ENCODE assay signal across 13 cellular contexts in the genomic region with DNA sequence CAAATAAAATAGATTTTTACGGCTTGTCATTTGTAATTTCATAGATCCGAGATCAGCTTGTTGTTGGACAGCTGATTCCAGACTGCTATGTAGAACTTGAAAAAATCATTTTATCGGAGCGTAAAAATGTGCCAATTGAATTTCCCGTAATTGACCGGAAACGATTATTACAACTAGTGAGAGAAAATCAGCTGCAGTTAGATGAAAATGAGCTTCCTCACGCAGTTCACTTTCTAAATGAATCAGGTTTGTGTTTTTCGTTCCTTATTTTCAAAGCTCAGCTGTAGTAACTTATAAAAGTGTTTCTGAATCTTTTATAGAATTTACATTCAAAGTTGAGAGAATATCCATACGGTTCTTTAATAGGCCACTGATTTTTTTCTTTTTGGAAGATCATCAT.
DNase-seq lines count a peak whose midpoint lies in the region; ATAC-seq and TF ChIP-seq lines count a peak whose summit lies in the region.
"Had no signal": no experiment of that assay in that cellular context is flagged by ENCODE, and none has a peak within 500 bp of the region (broad histone marks: within the 10 kb centered on the region; RNA-seq: fewer than 3 reads in every experiment).

No MANE protein-coding gene starts in this region.

- no peak overlapping the region for H3K4me3 ChIP-seq in lower lobe of right lung
- H3K4me3 ChIP-seq in endodermal cell (ENCODE audit: low read length), result no peak overlapping the region
- H3K4me3 ChIP-seq: breast epithelium had no signal

- H3K9ac ChIP-seq in endodermal cell (ENCODE audit: extremely low read depth, low read length, poor library complexity, severe bottlenecking), result no peak overlapping the region

- H3K4me1 Mint-ChIP-seq in memory B cell, result peaks cover 14% of the 10 kb centered on the region
- peaks cover 13% of the 10 kb centered on the region for H3K4me1 Mint-ChIP-seq in endodermal cell

- DNase-seq in memory B cell (ENCODE audit: low spot score in 2 of 2) (peak in 1 of 2 donors; percentile 19), lower lobe of right lung (no peak), amniotic stem cell (lab: John Stamatoyannopoulos, UW) (no peak), endodermal cell (no peak), DMS153 treated with DMSO at 0.1 percent for 48 hours (lab: John Stamatoyannopoulos, UW; ENCODE audit: unreplicated experiment) (no peak)
- DNase-seq: activated T-cell treated with anti-CD3 and anti-CD28 coated beads, Interleukin-2, amount 50 U/mL, for 48 hours; erythroblast; NCI-H1694 treated with DMSO at 0.1 percent for 48 hours; small intestine had no signal

- no peaks in the 10 kb centered on the region for H3K9me3 ChIP-seq in lower lobe of right lung
- no peaks in the 10 kb centered on the region for H3K9me3 ChIP-seq in endodermal cell (ENCODE audit: control insufficient read depth, low read length)
- H3K9me3 ChIP-seq: breast epithelium had no signal

- intact Hi-C loops in lower lobe of right lung (cut with DNase I), result loop anchor here (10.0 kb wide), 1 partner anchor 159 kb away; no protein-coding TSS in a partner anchor

- H3K9me3 Mint-ChIP-seq in memory B cell (no peaks in the 10 kb centered on the region), endodermal cell (no peaks in the 10 kb centered on the region)

- peak overlapping the region; percentile 75 for H3K27ac Mint-ChIP-seq in memory B cell
- H3K27ac Mint-ChIP-seq in endodermal cell, result no peak overlapping the region

- no peaks in the 10 kb centered on the region for H3K27me3 Mint-ChIP-seq in memory B cell
- no peaks in the 10 kb centered on the region for H3K27me3 Mint-ChIP-seq in endodermal cell (ENCODE audit: insufficient read depth)

- H3K36me3 Mint-ChIP-seq in memory B cell, result peaks cover 14% of the 10 kb centered on the region
- no peaks in the 10 kb centered on the region for H3K36me3 Mint-ChIP-seq in endodermal cell (ENCODE audit: low read depth)

- H3K36me3 ChIP-seq in lower lobe of right lung (peaks cover 80% of the 10 kb centered on the region), endodermal cell (ENCODE audit: control insufficient read depth, insufficient read depth, low read length) (no peaks in the 10 kb centered on the region)
- H3K36me3 ChIP-seq: breast epithelium had no signal

- TF ChIP-seq CTCF in lower lobe of right lung (IDR thresholded peaks at IDR 0.05), result no peak
- no peak for TF ChIP-seq CTCF in endodermal cell (conservative IDR thresholded peaks at IDR 0.05)

- H3K4me1 ChIP-seq in lower lobe of right lung (no peaks in the 10 kb centered on the region), endodermal cell (ENCODE audit: control insufficient read depth, insufficient read depth, low read length) (peaks cover 2% of the 10 kb centered on the region)
- H3K4me1 ChIP-seq: breast epithelium had no signal

- ATAC-seq in GM18867 (IDR thresholded peaks at IDR 0.05; ENCODE audit: unreplicated experiment) (peak; percentile 76), GM21786 (IDR thresholded peaks at IDR 0.05; ENCODE audit: unreplicated experiment) (peak; percentile 69), HG03342 (IDR thresholded peaks at IDR 0.05; ENCODE audit: unreplicated experiment) (peak; percentile 79), memory B cell (ENCODE audit: low read depth) (peak; percentile 76), lower lobe of right lung (no peak)

- H3K4me3 Mint-ChIP-seq in memory B cell, result peak overlapping the region; percentile 66
- H3K4me3 Mint-ChIP-seq in endodermal cell, result no peak overlapping the region

- H3K27me3 ChIP-seq in lower lobe of right lung (ENCODE audit: low read depth) (no peaks in the 10 kb centered on the region), endodermal cell (ENCODE audit: control insufficient read depth, insufficient read depth, low read length, poor library complexity, severe bottlenecking) (no peaks in the 10 kb centered on the region)
- H3K27me3 ChIP-seq: breast epithelium had no signal

- H3K27ac ChIP-seq in lower lobe of right lung (no peak overlapping the region), endodermal cell (ENCODE audit: low read depth, low read length) (no peak overlapping the region)
- H3K27ac ChIP-seq: breast epithelium had no signal

- 92 to 99% methylated on average over 9 to 10 of the region's 10 CpGs for WGBS in endodermal cell (ENCODE audit: insufficient coverage in 1 of 2, insufficient read length in 1 of 2), 2 experiments

Comparison
In these comparisons a context has a peak if more than half of its experiments do, and no peak if none do; other contexts are left out.
1. ATAC-seq: peak in GM18867 (single experiment), GM21786 (single experiment), HG03342 (single experiment) and memory B cell (single experiment); none in lower lobe of right lung (0 of 2).